Comparison of ENCODE assay signal across 15 cellular contexts in genomic region chr19:55468054-55468393, GRCh38. TPM values are rescaled to one million over a fixed set of nuclear protein-coding genes. Genes with fewer than 3 reads are reported as not detected.
A peak's percentile ranks its signal among the peaks of the same experiment; 100 is the strongest.
DNase-seq lines count a peak whose midpoint lies in the region; ATAC-seq and TF ChIP-seq lines count a peak whose summit lies in the region.
"Had no signal": no experiment of that assay in that cellular context is flagged by ENCODE, and none has a peak within 500 bp of the region (broad histone marks: within the 10 kb centered on the region; RNA-seq: fewer than 3 reads in every experiment).

No MANE protein-coding gene starts in this region.

- no peak overlapping the region for H3K27ac Mint-ChIP-seq in WTC11
- H3K27ac Mint-ChIP-seq: activated B cell treated with CpG ODN at 0.5 μM for 24 hours; activated naive CD8-positive, alpha-beta T cell treated with anti-CD3 and anti-CD28 coated beads, Interleukin-2, amount 10 ng/mL, durations not matched to agents 7 days and 5 days had no signal

- no peak overlapping the region for H4K91ac ChIP-seq in mesenchymal stem cell (ENCODE audit: low read length)

- H3K4ac ChIP-seq in mesenchymal stem cell (ENCODE audit: low read depth in 1 of 2, low read length in 2 of 2) (peak overlapping the region in 1 of 2 experiments; percentile 60), mesendoderm (ENCODE audit: low read depth, low read length) (no peak overlapping the region)

- H3K4me3 Mint-ChIP-seq in WTC11: no peak overlapping the region
- H3K4me3 Mint-ChIP-seq: activated B cell treated with CpG ODN at 0.5 μM for 24 hours; activated naive CD8-positive, alpha-beta T cell treated with anti-CD3 and anti-CD28 coated beads, Interleukin-2, amount 10 ng/mL, durations not matched to agents 7 days and 5 days had no signal

- TF ChIP-seq CTCF in WTC11 (IDR thresholded peaks at IDR 0.05) (no peak), GM13977 (IDR thresholded peaks at IDR 0.05; ENCODE audit: extremely low read depth, insufficient read depth, missing control alignments) (no peak)

- H3K36me3 ChIP-seq in ACC112 (ENCODE audit: insufficient read depth, low read length) (no peaks in the 10 kb centered on the region), mesenchymal stem cell (ENCODE audit: control insufficient read depth in 1 of 2, insufficient read depth in 2 of 2, low read depth in 1 of 2, low read length in 2 of 2) (no peaks in the 10 kb centered on the region), mesendoderm (ENCODE audit: control insufficient read depth, insufficient read depth, low read length) (no peaks in the 10 kb centered on the region)
- H3K36me3 ChIP-seq: BLaER1 treated with 17β-estradiol and CSF1 and Interleukin-3, amounts not matched to agents 10 nM and 100 nM; gastroesophageal sphincter had no signal

- H2BK120ac ChIP-seq in mesenchymal stem cell (ENCODE audit: low read depth, low read length) (no peak overlapping the region), mesendoderm (ENCODE audit: low read depth, low read length) (no peak overlapping the region)

- DNase-seq in WTC11 (ENCODE audit: low spot score) (no peak), mesenchymal stem cell (no peak), mesendoderm (no peak), HPDE6-E6E7 (ENCODE audit: extremely low spot score) (no peak), NCI-H1694 treated with DMSO at 0.1 percent for 48 hours (lab: John Stamatoyannopoulos, UW) (no peak), GM13977 (ENCODE audit: low spot score) (no peak)

- H2AFZ ChIP-seq in ACC112 (ENCODE audit: low read length, unreplicated experiment) (peak overlapping the region; percentile 75), mesenchymal stem cell (ENCODE audit: low read depth, low read length) (no peak overlapping the region)

- H3K18ac ChIP-seq in mesenchymal stem cell (ENCODE audit: low read depth in 1 of 2, low read length in 2 of 2) (no peak overlapping the region), mesendoderm (ENCODE audit: low read length) (no peak overlapping the region)

- H2BK5ac ChIP-seq in mesenchymal stem cell (ENCODE audit: low read depth, low read length, poor library complexity, severe bottlenecking) (no peak overlapping the region), mesendoderm (ENCODE audit: low read length) (no peak overlapping the region)

- peaks cover 10% of the 10 kb centered on the region for H3K4me1 ChIP-seq in ACC112 (ENCODE audit: control insufficient read depth, insufficient read depth, low read length, unreplicated experiment)
- peaks cover 17% of the 10 kb centered on the region for H3K4me1 ChIP-seq in mesenchymal stem cell (ENCODE audit: control insufficient read depth, insufficient read depth, low read depth, low read length)
- no peaks in the 10 kb centered on the region for H3K4me1 ChIP-seq in mesendoderm (ENCODE audit: control insufficient read depth, low read depth, low read length)

- H3K36me3 Mint-ChIP-seq in WTC11: no peaks in the 10 kb centered on the region
- H3K36me3 Mint-ChIP-seq: activated naive CD8-positive, alpha-beta T cell treated with anti-CD3 and anti-CD28 coated beads, Interleukin-2, amount 10 ng/mL, durations not matched to agents 7 days and 5 days had no signal

- in situ Hi-C loops in GM13977 (cut with MboI; ENCODE audit: low pct_unique_long_range_greater_than_20kb, low sequenced_read_pairs, unreplicated experiment): no loop called here

- no peak overlapping the region for H3K27ac ChIP-seq in ACC112 (ENCODE audit: low read depth, low read length)
- no peak overlapping the region for H3K27ac ChIP-seq in mesenchymal stem cell (ENCODE audit: low read length, poor library complexity, severe bottlenecking)
- no peak overlapping the region for H3K27ac ChIP-seq in mesendoderm (ENCODE audit: low read depth, low read length)
- H3K27ac ChIP-seq: BLaER1 treated with 17β-estradiol and CSF1 and Interleukin-3, amounts not matched to agents 10 nM and 100 nM had no signal

- H3K9ac ChIP-seq in mesenchymal stem cell (ENCODE audit: low read length): peak overlapping the region; percentile 7
- no peak overlapping the region for H3K9ac ChIP-seq in mesendoderm (ENCODE audit: low read length)
- H3K9ac ChIP-seq: BLaER1 treated with 17β-estradiol and CSF1 and Interleukin-3, amounts not matched to agents 10 nM and 100 nM had no signal

- peaks cover 33% of the 10 kb centered on the region for H3K27me3 Mint-ChIP-seq in WTC11 (ENCODE audit: low read depth)
- H3K27me3 Mint-ChIP-seq: activated B cell treated with CpG ODN at 0.5 μM for 24 hours had no signal

- H3K4me2 ChIP-seq in mesenchymal stem cell (ENCODE audit: low read length, poor library complexity, severe bottlenecking) (peak overlapping the region; percentile 28), mesendoderm (ENCODE audit: low read length) (no peak overlapping the region)

- H3K4me3 ChIP-seq in ACC112 (ENCODE audit: low read depth, low read length): no peak overlapping the region
- no peak overlapping the region for H3K4me3 ChIP-seq in mesenchymal stem cell (ENCODE audit: insufficient read depth in 1 of 2, low read depth in 1 of 2, low read length in 2 of 2)
- no peak overlapping the region for H3K4me3 ChIP-seq in mesendoderm (ENCODE audit: low read length)
- H3K4me3 ChIP-seq: BLaER1 treated with 17β-estradiol and CSF1 and Interleukin-3, amounts not matched to agents 10 nM and 100 nM; gastroesophageal sphincter had no signal

- no peaks in the 10 kb centered on the region for H3K79me1 ChIP-seq in mesenchymal stem cell (replicated peaks; ENCODE audit: low read length, poor library complexity, severe bottlenecking)
- H3K79me1 ChIP-seq in mesendoderm (ENCODE audit: low read length): no peaks in the 10 kb centered on the region

- no peak overlapping the region for H3K14ac ChIP-seq in mesenchymal stem cell (ENCODE audit: low read length in 2 of 2)

- H3K27me3 ChIP-seq in ACC112 (ENCODE audit: insufficient read depth, low read length) (no peaks in the 10 kb centered on the region), mesenchymal stem cell (ENCODE audit: control insufficient read depth in 1 of 2, insufficient read depth in 1 of 2, low read length in 2 of 2) (no peaks in the 10 kb centered on the region), mesendoderm (ENCODE audit: insufficient read depth, low read length, poor library complexity) (no peaks in the 10 kb centered on the region)
- H3K27me3 ChIP-seq: BLaER1 treated with 17β-estradiol and CSF1 and Interleukin-3, amounts not matched to agents 10 nM and 100 nM; gastroesophageal sphincter had no signal

- no peak overlapping the region for H4K5ac ChIP-seq in mesendoderm (ENCODE audit: low read length)

- peaks cover 23% of the 10 kb centered on the region for H3K4me1 Mint-ChIP-seq in WTC11

- WGBS in mesenchymal stem cell: 35% methylated on average over 4 of the region's 4 CpGs
- WGBS in mesendoderm (ENCODE audit: extremely low coverage, insufficient coverage, low lambda C conversion rate): no CpG with 5 or more reads among the region's 4 CpGs

- no peaks in the 10 kb centered on the region for H3K9me3 Mint-ChIP-seq in WTC11
- H3K9me3 Mint-ChIP-seq: activated B cell treated with CpG ODN at 0.5 μM for 24 hours; activated naive CD8-positive, alpha-beta T cell treated with anti-CD3 and anti-CD28 coated beads, Interleukin-2, amount 10 ng/mL, durations not matched to agents 7 days and 5 days had no signal

- no peak overlapping the region for H3K23ac ChIP-seq in mesenchymal stem cell (ENCODE audit: low read length in 2 of 2)
- no peak overlapping the region for H3K23ac ChIP-seq in mesendoderm (ENCODE audit: low read length)

- no peaks in the 10 kb centered on the region for H3K9me3 ChIP-seq in mesenchymal stem cell (ENCODE audit: control insufficient read depth, low read length)
- H3K9me3 ChIP-seq: BLaER1 treated with 17β-estradiol and CSF1 and Interleukin-3, amounts not matched to agents 10 nM and 100 nM; gastroesophageal sphincter had no signal

- H3K79me2 ChIP-seq in ACC112 (ENCODE audit: control insufficient read depth, insufficient read depth, low read length, unreplicated experiment) (no peaks in the 10 kb centered on the region), mesendoderm (ENCODE audit: control insufficient read depth, insufficient read depth, low read length) (no peaks in the 10 kb centered on the region)

- ATAC-seq in GM21360 (IDR thresholded peaks at IDR 0.05; ENCODE audit: unreplicated experiment) (peak; percentile 15), WTC11 (no peak)

- POLR2A ChIA-PET in WTC11 (lab: Charles Lee): no interaction called here

- H2BK15ac ChIP-seq in mesenchymal stem cell (ENCODE audit: low read depth, poor library complexity, severe bottlenecking) (no peak overlapping the region), mesendoderm (replicated peaks; ENCODE audit: low read depth) (no peak overlapping the region)

- H3K56ac ChIP-seq in mesendoderm (ENCODE audit: low read length): no peak overlapping the region

- H4K8ac ChIP-seq in mesenchymal stem cell (ENCODE audit: low read length) (peak overlapping the region; percentile 65), mesendoderm (ENCODE audit: low read depth, low read length) (no peak overlapping the region)

- H2AK5ac ChIP-seq in mesenchymal stem cell (ENCODE audit: low read length, severe bottlenecking) (peak overlapping the region; percentile 78), mesendoderm (ENCODE audit: low read length) (no peak overlapping the region)

- peak overlapping the region in 1 of 2 experiments; percentile 32 for H2BK12ac ChIP-seq in mesenchymal stem cell (ENCODE audit: low read length in 2 of 2)

- CTCF ChIA-PET in WTC11 (lab: Charles Lee): interaction anchor here (0.6 to 3.2 kb wide), 49 partner anchors 8 to 795 kb away, joined by 3 to 68 read pairs (median 6); partner anchors contain the start of genes DNAAF3, FIZ1, HSPBP1 and IL11

TF ChIP-seq in WTC11, 78 proteins besides CTCF, POLR2A, EP300 and RAD21 (continues in another document):
- TF ChIP-seq ZNF423 (CRISPR knock-in tag; IDR thresholded peaks at IDR 0.05): peak; percentile 69; the same call in 1 of the 2 replicates

RNA-seq across cellular contexts. Expression of gene C19orf85, which starts 3.5 kb away (rescaled TPM):
- 2.1 to 2.5 TPM (median 2.2 TPM) in 3 replicates for total RNA-seq in WTC11 (2021)
- polyA plus RNA-seq in mesenchymal stem cell (2013, experiment 1 of 2): not detected
- not detected for polyA plus RNA-seq in mesenchymal stem cell (2013, experiment 2 of 2)
- 0.20 TPM for polyA plus RNA-seq in mesendoderm (2013, experiment 1 of 2)
- polyA plus RNA-seq in mesendoderm (2013, experiment 2 of 2): 0.15 TPM
- total RNA-seq: activated B cell treated with CpG ODN at 0.5 μM for 24 hours; activated naive CD8-positive, alpha-beta T cell treated with anti-CD3 and anti-CD28 coated beads, Interleukin-2, amount 10 ng/mL, durations not matched to agents 7 days and 5 days; Daoy; gastroesophageal sphincter; NCI-H460; omental fat pad had no signal

RNA-seq across cellular contexts. Expression of gene ISOC2, which starts 6.6 kb away (rescaled TPM):
- total RNA-seq in WTC11 (2021): 96.3 to 96.6 TPM (median 96.4 TPM) in 3 replicates
- polyA plus RNA-seq in mesenchymal stem cell (2013, experiment 1 of 2): 54.6 TPM
- 52.1 TPM for polyA plus RNA-seq in mesenchymal stem cell (2013, experiment 2 of 2)
- polyA plus RNA-seq in mesendoderm (2013, experiment 1 of 2): 16.5 TPM
- 16.9 TPM for polyA plus RNA-seq in mesendoderm (2013, experiment 2 of 2)

RNA-seq across cellular contexts. Expression of gene ZNF628, which starts 8.4 kb away (rescaled TPM):
- 14.0 to 23.6 TPM (median 17.8 TPM) in 3 replicates for total RNA-seq in WTC11 (2021)
- 7.0 TPM for polyA plus RNA-seq in mesenchymal stem cell (2013, experiment 1 of 2)
- polyA plus RNA-seq in mesenchymal stem cell (2013, experiment 2 of 2): 6.6 TPM
- 7.8 TPM for polyA plus RNA-seq in mesendoderm (2013, experiment 1 of 2)
- polyA plus RNA-seq in mesendoderm (2013, experiment 2 of 2): 8.9 TPM

RNA-seq across cellular contexts. Expression of gene NAT14, which starts 17.0 kb away (rescaled TPM):
- 71.9 to 87.7 TPM (median 74.8 TPM) in 3 replicates for total RNA-seq in WTC11 (2021)
- 106 TPM for polyA plus RNA-seq in mesenchymal stem cell (2013, experiment 1 of 2)
- polyA plus RNA-seq in mesenchymal stem cell (2013, experiment 2 of 2): 108 TPM
- polyA plus RNA-seq in mesendoderm (2013, experiment 1 of 2): 23.8 TPM
- polyA plus RNA-seq in mesendoderm (2013, experiment 2 of 2): 26.3 TPM

RNA-seq across cellular contexts. Expression of gene SSC5D, which starts 20.2 kb away (rescaled TPM):
- total RNA-seq in WTC11 (2021): 1.8 to 2.9 TPM (median 2.5 TPM) in 3 replicates
- 29.2 TPM for polyA plus RNA-seq in mesenchymal stem cell (2013, experiment 1 of 2)
- polyA plus RNA-seq in mesenchymal stem cell (2013, experiment 2 of 2): 27.1 TPM
- 0.31 TPM for polyA plus RNA-seq in mesendoderm (2013, experiment 1 of 2)
- polyA plus RNA-seq in mesendoderm (2013, experiment 2 of 2): 0.28 TPM
